Comparison of ENCODE assay signal across 8 cellular contexts in genomic region chr2:20642026-20642971, GRCh38. TPM values are rescaled to one million over a fixed set of nuclear protein-coding genes. Genes with fewer than 3 reads are reported as not detected.
A peak's percentile ranks its signal among the peaks of the same experiment; 100 is the strongest.
DNase-seq lines count a peak whose midpoint lies in the region; ATAC-seq, FAIRE-seq and TF ChIP-seq lines count a peak whose summit lies in the region.

No MANE protein-coding gene starts in this region.

- H3K4me2 ChIP-seq in endothelial cell of umbilical vein (ENCODE audit: insufficient read depth, low read length) = no peak overlapping the region

- DNase-seq in CD4-positive, CD25-positive, alpha-beta regulatory T cell = peak; percentile 46 to 71 (median 66)
- DNase-seq in GM19238 (ENCODE audit: insufficient read length, low spot score) = peak; percentile 88
- peak; percentile 42 for DNase-seq in NCI-H748 treated with DMSO at 0.1 percent for 48 hours (lab: John Stamatoyannopoulos, UW)
- DNase-seq in activated CD8-positive, alpha-beta memory T cell treated with anti-CD3 and anti-CD28 coated beads for 48 hours (ENCODE audit: low read depth in 2 of 3, low spot score in 2 of 3) = peak; percentile 47 to 71 (median 50)
- peak; percentile 76 for DNase-seq in endothelial cell of umbilical vein (ENCODE audit: low read depth, low spot score)
- peak; percentile 73 for DNase-seq in myocyte (ENCODE audit: low read depth)
- peak; percentile 39 to 42 for DNase-seq in stimulated activated CD8-positive, alpha-beta memory T cell treated with anti-CD3 and anti-CD28 coated beads, Interleukin-7, amount 100 ng/mL, for 48 hours (ENCODE audit: extremely low read depth in 1 of 2, low read depth in 1 of 2)

- no peaks in the 10 kb centered on the region for H3K79me2 ChIP-seq in endothelial cell of umbilical vein (ENCODE audit: control insufficient read depth, insufficient read depth, low read length)

- peaks cover 42% of the 10 kb centered on the region for H3K36me3 Mint-ChIP-seq in CD4-positive, CD25-positive, alpha-beta regulatory T cell

- BruUV-seq in endothelial cell of umbilical vein (replicated peaks; lab: Mats Ljungman, UMichigan) = no TSS peak

- H3K4me1 Mint-ChIP-seq in CD4-positive, CD25-positive, alpha-beta regulatory T cell = peaks cover 0 to 23% (median 11%) of the 10 kb centered on the region in 4 donors

- H4K20me1 ChIP-seq in endothelial cell of umbilical vein (replicated peaks; ENCODE audit: control insufficient read depth, extremely low read depth, insufficient read depth, low read length) = no peaks in the 10 kb centered on the region

- no peak overlapping the region for H3K9ac ChIP-seq in endothelial cell of umbilical vein (replicated peaks; ENCODE audit: extremely low read depth, insufficient read depth, low read length)

- H3K9me3 Mint-ChIP-seq in CD4-positive, CD25-positive, alpha-beta regulatory T cell = no peaks in the 10 kb centered on the region

- peaks cover 6% of the 10 kb centered on the region for H3K4me1 ChIP-seq in CD4-positive, CD25-positive, alpha-beta regulatory T cell (ENCODE audit: control insufficient read depth, insufficient read depth, low read length, poor library complexity, severe bottlenecking)
- peaks cover 8% of the 10 kb centered on the region for H3K4me1 ChIP-seq in endothelial cell of umbilical vein (ENCODE audit: control insufficient read depth, extremely low read depth, insufficient read depth, low read length)

- no peaks in the 10 kb centered on the region for H3K9me3 ChIP-seq in CD4-positive, CD25-positive, alpha-beta regulatory T cell (ENCODE audit: control insufficient read depth in 2 of 2, low read length in 2 of 2)
- H3K9me3 ChIP-seq in endothelial cell of umbilical vein (replicated peaks; ENCODE audit: control insufficient read depth, insufficient read depth, low read length) = no peaks in the 10 kb centered on the region

- H3K4me3 ChIP-seq in CD4-positive, CD25-positive, alpha-beta regulatory T cell (ENCODE audit: low read depth, low read length) = no peak overlapping the region
- H3K4me3 ChIP-seq in endothelial cell of umbilical vein (replicated peaks in 1 of 3; ENCODE audit: insufficient read depth in 1 of 3, low read depth in 1 of 3, low read length in 3 of 3) = no peak overlapping the region

- dilution Hi-C loops in endothelial cell of umbilical vein (cut with MboI; ENCODE audit: extremely low pct_ligation_motif_present, low sequenced_read_pairs) = no loop called here

- no peak overlapping the region for H3K27ac ChIP-seq in CD4-positive, CD25-positive, alpha-beta regulatory T cell (ENCODE audit: insufficient read depth, low read length, poor library complexity, severe bottlenecking)
- no peak overlapping the region for H3K27ac ChIP-seq in endothelial cell of umbilical vein (ENCODE audit: insufficient read depth, low read depth, low read length)

- FAIRE-seq in endothelial cell of umbilical vein (lab: Jason Lieb, UNC) = peak; percentile 80

- ATAC-seq in CD4-positive, CD25-positive, alpha-beta regulatory T cell (ENCODE audit: low read depth in 2 of 2) = peak; percentile 88
- ATAC-seq in HG03196 (IDR thresholded peaks at IDR 0.05; ENCODE audit: unreplicated experiment) = peak; percentile 90

- intact Hi-C loops in endothelial cell of umbilical vein (cut with micrococcal nuclease) = loop anchor here (1.0 to 5.0 kb wide), 5 partner anchors 199 to 315 kb away; no protein-coding TSS in a partner anchor

- POLR2A ChIA-PET in endothelial cell of umbilical vein (lab: Charles Lee) = interaction anchor here (1.1 to 1.9 kb wide), 2 partner anchors 192 to 196 kb away, joined by 3 to 12 read pairs; partner anchors contain the start of gene RHOB

- CTCF ChIA-PET in endothelial cell of umbilical vein (lab: Charles Lee) = interaction anchor here (0.6 to 6.7 kb wide), 38 partner anchors 8 to 549 kb away, joined by 3 to 225 read pairs (median 5); partner anchors contain the start of genes HS1BP3 and RHOB

- no peaks in the 10 kb centered on the region for H3K27me3 Mint-ChIP-seq in CD4-positive, CD25-positive, alpha-beta regulatory T cell

- H2AFZ ChIP-seq in endothelial cell of umbilical vein (ENCODE audit: low read depth, low read length) = no peak overlapping the region

- H3K27ac Mint-ChIP-seq in CD4-positive, CD25-positive, alpha-beta regulatory T cell = peak overlapping the region in 1 of 3 donors; percentile 31

- H3K36me3 ChIP-seq in CD4-positive, CD25-positive, alpha-beta regulatory T cell (ENCODE audit: control insufficient read depth, insufficient read depth, low read length) = peaks cover 45% of the 10 kb centered on the region
- peaks cover 0 to 33% of the 10 kb centered on the region in 2 experiments for H3K36me3 ChIP-seq in endothelial cell of umbilical vein (ENCODE audit: control insufficient read depth in 2 of 2, extremely low read depth in 1 of 2, insufficient read depth in 2 of 2, low read length in 2 of 2)

- TF ChIP-seq CTCF in endothelial cell of umbilical vein (IDR thresholded peaks at IDR 0.05; ENCODE audit: extremely low read depth in 1 of 2, insufficient read depth in 1 of 2, low read depth in 1 of 2, low read length in 2 of 2) = peak; percentile 98 to 99

- TF ChIP-seq POLR2A in endothelial cell of umbilical vein (IDR thresholded peaks at IDR 0.05; ENCODE audit: low read depth, low read length) = no peak

- H3K9me1 ChIP-seq in endothelial cell of umbilical vein (replicated peaks; ENCODE audit: control insufficient read depth, extremely low read depth, insufficient read depth, low read length) = no peaks in the 10 kb centered on the region

- no peaks in the 10 kb centered on the region for H3K27me3 ChIP-seq in CD4-positive, CD25-positive, alpha-beta regulatory T cell (ENCODE audit: control insufficient read depth, insufficient read depth, low read length)
- H3K27me3 ChIP-seq in endothelial cell of umbilical vein (ENCODE audit: control insufficient read depth in 2 of 2, insufficient read depth in 2 of 2, low read length in 2 of 2) = no peaks in the 10 kb centered on the region

- peak overlapping the region in 1 of 4 donors; percentile 89 for H3K4me3 Mint-ChIP-seq in CD4-positive, CD25-positive, alpha-beta regulatory T cell

TF ChIP-seq in endothelial cell of umbilical vein, 7 proteins besides CTCF, POLR2A, EP300 and RAD21:
- TF ChIP-seq GATA2 (IDR thresholded peaks at IDR 0.05; ENCODE audit: insufficient read depth, insufficient read length, low read depth, low read length) = no peak
- no peak for TF ChIP-seq EZH2 (IDR thresholded peaks at IDR 0.05; ENCODE audit: borderline replicate concordance, low read depth, low read length, severe bottlenecking)
- no peak for TF ChIP-seq MAX (IDR thresholded peaks at IDR 0.05; ENCODE audit: insufficient read depth, insufficient read length)
- no peak for TF ChIP-seq FOS (IDR thresholded peaks at IDR 0.05; ENCODE audit: borderline replicate concordance, insufficient read depth, low read length)
- TF ChIP-seq POLR2AphosphoS5 (IDR thresholded peaks at IDR 0.05; ENCODE audit: insufficient read depth, low read depth, low read length) = peak; percentile 20
- no peak for TF ChIP-seq JUN (IDR thresholded peaks at IDR 0.05; ENCODE audit: borderline replicate concordance, insufficient read depth, insufficient read length, low read depth)

RNA-seq across cellular contexts. Expression of gene HS1BP3, which starts 8.6 kb away (rescaled TPM):
- 13.6 TPM for total RNA-seq in CD4-positive, CD25-positive, alpha-beta regulatory T cell
- 10 to 100 TPM; 19.6 to 22.5 (median 21.1) TPM for polyA plus RNA-seq in CD4-positive, CD25-positive, alpha-beta regulatory T cell
- total RNA-seq in endothelial cell of umbilical vein (27.8 and 33.1 TPM in 2 replicates), myocyte (24.9 and 35.0 TPM in 2 replicates)
- polyA plus RNA-seq in endothelial cell of umbilical vein = 27.4 and 36.3 TPM in 2 replicates
- polyA plus RNA-seq in endothelial cell of umbilical vein (2011; cell fraction: cytosol; rRNA removed) = 17.0 and 22.6 TPM in 2 replicates
- polyA plus RNA-seq in endothelial cell of umbilical vein (2011; cell fraction: nucleus; rRNA removed) = 42.4 and 48.5 TPM in 2 replicates
- polyA plus RNA-seq in endothelial cell of umbilical vein (2012) = 19.9 and 37.4 TPM in 2 replicates
- 22.4 and 24.7 TPM in 2 replicates for polyA minus RNA-seq in endothelial cell of umbilical vein
- 7.2 TPM for polyA minus RNA-seq in endothelial cell of umbilical vein (2011; cell fraction: cytosol; rRNA and poly(A)+ RNA removed)
- polyA minus RNA-seq in endothelial cell of umbilical vein (2011; cell fraction: nucleus; rRNA and poly(A)+ RNA removed) = 26.3 and 35.3 TPM in 2 replicates
- 21.2 TPM for polyA plus RNA-seq in myocyte (2012)

RNA-seq across cellular contexts. Expression of gene GDF7, which starts 24.6 kb away (rescaled TPM):
- total RNA-seq in CD4-positive, CD25-positive, alpha-beta regulatory T cell = 0.17 TPM
- under 1 TPM; 0.12 to 0.18 (median 0.13) TPM for polyA plus RNA-seq in CD4-positive, CD25-positive, alpha-beta regulatory T cell
- 1.1 and 3.7 TPM in 2 replicates for total RNA-seq in endothelial cell of umbilical vein
- 3.9 and 4.1 TPM in 2 replicates for polyA plus RNA-seq in endothelial cell of umbilical vein
- polyA plus RNA-seq in endothelial cell of umbilical vein (2011; cell fraction: cytosol; rRNA removed) = 3.7 and 4.2 TPM in 2 replicates
- polyA plus RNA-seq in endothelial cell of umbilical vein (2011; cell fraction: nucleus; rRNA removed) = 12.2 and 14.2 TPM in 2 replicates
- polyA plus RNA-seq in endothelial cell of umbilical vein (2012) = 4.1 and 14.2 TPM in 2 replicates
- 10.6 and 16.9 TPM in 2 replicates for polyA minus RNA-seq in endothelial cell of umbilical vein
- polyA minus RNA-seq in endothelial cell of umbilical vein (2011; cell fraction: cytosol; rRNA and poly(A)+ RNA removed) = not detected
- 6.1 and 6.8 TPM in 2 replicates for polyA minus RNA-seq in endothelial cell of umbilical vein (2011; cell fraction: nucleus; rRNA and poly(A)+ RNA removed)
- not detected in 2 replicates for total RNA-seq in myocyte
- 0.05 TPM for polyA plus RNA-seq in myocyte (2012)
